ENCODE assay signal across 1 cellular context in the genomic region with DNA sequence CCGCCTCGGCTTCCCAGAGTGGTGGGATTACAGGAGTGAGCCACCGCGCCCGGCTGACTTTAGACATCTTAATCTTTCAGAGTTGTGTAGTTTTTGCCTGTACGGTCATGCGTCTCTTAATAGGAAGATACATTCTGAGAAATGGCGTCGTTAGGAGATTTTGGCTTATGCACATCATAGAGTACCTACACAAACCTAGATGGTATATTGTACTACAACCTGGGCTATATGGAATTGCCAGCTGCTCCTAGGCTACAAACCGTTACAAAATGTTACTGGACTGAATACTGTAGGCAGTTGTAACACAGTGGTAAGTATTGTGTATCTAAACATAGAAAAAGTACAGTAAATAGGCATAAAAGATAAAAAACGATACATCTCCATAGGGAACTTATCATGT.
TF ChIP-seq lines count a peak whose summit lies in the region.

No MANE protein-coding gene starts in this region.

TF ChIP-seq in GM23338, 12 proteins besides CTCF, POLR2A, EP300 and RAD21:
- TF ChIP-seq STAT1 (IDR thresholded peaks at IDR 0.05; ENCODE audit: unreplicated experiment) (no peak), EZH2phosphoT487 (IDR thresholded peaks at IDR 0.05; ENCODE audit: unreplicated experiment) (no peak), EZH2 (IDR thresholded peaks at IDR 0.05; ENCODE audit: low read depth, unreplicated experiment) (no peak), CREB1 (CRISPR knock-in tag; IDR thresholded peaks at IDR 0.05; ENCODE audit: low read depth) (no peak), REST (IDR thresholded peaks at IDR 0.05; ENCODE audit: unreplicated experiment) (no peak), ETS1 (IDR thresholded peaks at IDR 0.05) (no peak), NANOG (IDR thresholded peaks at IDR 0.05; ENCODE audit: borderline replicate concordance) (no peak), ZNF114 (CRISPR knock-in tag; IDR thresholded peaks at IDR 0.05) (no peak), ZNF462 (CRISPR knock-in tag; IDR thresholded peaks at IDR 0.05) (no peak), ZNF331 (CRISPR knock-in tag; IDR thresholded peaks at IDR 0.05; ENCODE audit: low read depth) (no peak), POLR2AphosphoS5 (IDR thresholded peaks at IDR 0.05; ENCODE audit: low read depth) (no peak)
